In the genomic region with DNA sequence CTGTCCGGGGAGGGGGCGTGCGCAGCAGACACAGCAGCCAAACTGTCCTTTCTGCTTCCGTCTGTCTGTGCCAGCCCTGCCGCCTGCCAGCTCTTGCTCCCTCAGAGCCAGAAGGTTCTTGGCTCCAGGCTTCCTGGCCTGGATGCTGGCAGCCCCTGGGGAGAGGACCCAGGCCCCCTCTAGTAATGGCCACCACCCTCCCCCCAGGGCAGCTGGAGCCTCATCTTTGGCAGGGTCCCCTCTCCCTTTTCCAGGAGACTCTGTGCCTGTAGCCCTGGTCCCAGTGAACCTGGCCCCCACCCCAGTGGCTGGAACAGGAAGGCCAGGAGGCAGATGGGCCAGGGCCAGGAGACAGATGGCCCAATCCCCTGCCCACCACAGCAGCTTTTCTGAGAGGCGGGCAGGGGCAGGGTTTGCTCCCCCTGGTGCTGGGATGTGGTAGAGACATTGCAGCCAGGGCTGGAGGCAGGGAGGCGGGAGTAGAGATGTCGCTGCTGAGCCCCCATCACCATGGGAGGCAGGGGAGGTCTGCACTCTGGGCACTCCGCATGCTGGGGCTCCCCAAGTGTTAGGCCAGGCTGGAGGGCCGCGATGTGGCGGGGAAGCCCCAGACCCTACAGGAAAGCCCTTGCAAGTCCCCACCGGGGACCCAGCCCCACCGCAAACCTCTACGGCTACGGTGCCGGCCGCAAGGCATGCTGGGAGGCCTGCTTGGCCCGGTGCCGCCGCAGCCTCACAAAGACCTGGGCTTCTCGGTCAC, we compare ENCODE assay signal across 8 cellular contexts. TPM values are rescaled to one million over a fixed set of nuclear protein-coding genes. Genes with fewer than 3 reads are reported as not detected.
DNase-seq lines count a peak whose midpoint lies in the region; ATAC-seq, FAIRE-seq and TF ChIP-seq lines count a peak whose summit lies in the region.

No MANE protein-coding gene starts in this region.

- H3K9ac ChIP-seq in endothelial cell of umbilical vein (replicated peaks; ENCODE audit: extremely low read depth, insufficient read depth, low read length) (no peak overlapping the region), mucosa of stomach (ENCODE audit: low read length) (peak overlapping the region; percentile 34)

- POLR2A ChIA-PET in endothelial cell of umbilical vein (lab: Charles Lee) = interaction anchor here (0.6 to 1.2 kb wide), 3 partner anchors 48 to 55 kb away, joined by 3 to 9 read pairs (median 3); a partner anchor contains a TSS

- H3F3A ChIP-seq in GM23338 (replicated peaks; ENCODE audit: low read depth) = peaks cover 28% of the 10 kb centered on the region

- peaks cover 8% of the 10 kb centered on the region; the same call in 2 of the 3 replicates for H3K36me3 Mint-ChIP-seq in GM23338 (ENCODE audit: low read depth)

- H3K9me3 ChIP-seq in endothelial cell of umbilical vein (replicated peaks; ENCODE audit: control insufficient read depth, insufficient read depth, low read length) (no peaks in the 10 kb centered on the region), mucosa of stomach (ENCODE audit: control insufficient read depth, low read length) (no peaks in the 10 kb centered on the region)

- H3K27me3 ChIP-seq in GM23338 (ENCODE audit: insufficient read depth) (no peaks in the 10 kb centered on the region), endothelial cell of umbilical vein (ENCODE audit: control insufficient read depth in 2 of 2, insufficient read depth in 2 of 2, low read length in 2 of 2) (no peaks in the 10 kb centered on the region), mucosa of stomach (ENCODE audit: control insufficient read depth, insufficient read depth, low read length) (no peaks in the 10 kb centered on the region)

- H3K4me3 ChIP-seq in GM23338 (peak overlapping the region; percentile 52), endothelial cell of umbilical vein (replicated peaks in 1 of 3; ENCODE audit: insufficient read depth in 1 of 3, low read depth in 1 of 3, low read length in 3 of 3) (peak overlapping the region in 2 of 3 experiments; percentile 21 to 30), mucosa of stomach (ENCODE audit: low read length) (no peak overlapping the region)

- H3K9me2 ChIP-seq in GM23338 (ENCODE audit: insufficient read depth) = no peaks in the 10 kb centered on the region

- peak overlapping the region; percentile 83; the same call in 1 of the 2 replicates for H3K27ac Mint-ChIP-seq in GM23338

- no peaks in the 10 kb centered on the region for H3K9me1 ChIP-seq in endothelial cell of umbilical vein (replicated peaks; ENCODE audit: control insufficient read depth, extremely low read depth, insufficient read depth, low read length)

- H3K36me3 ChIP-seq in GM23338 (ENCODE audit: insufficient read depth) (no peaks in the 10 kb centered on the region), endothelial cell of umbilical vein (ENCODE audit: control insufficient read depth in 2 of 2, extremely low read depth in 1 of 2, insufficient read depth in 2 of 2, low read length in 2 of 2) (peaks cover 0 to 9% of the 10 kb centered on the region in 2 experiments), mucosa of stomach (ENCODE audit: control insufficient read depth, insufficient read depth, low read length) (no peaks in the 10 kb centered on the region)

- TF ChIP-seq POLR2A in endothelial cell of umbilical vein (IDR thresholded peaks at IDR 0.05; ENCODE audit: low read depth, low read length) = peak; percentile 65

- peaks cover 6% of the 10 kb centered on the region for H3K27me3 Mint-ChIP-seq in GM23338 (ENCODE audit: insufficient read depth, low read depth, poor library complexity)

- DNase-seq in ACHN (peak; percentile 56), GM23338 (ENCODE audit: low spot score) (peak; percentile 92), NCI-H748 treated with DMSO at 0.1 percent for 48 hours (lab: John Stamatoyannopoulos, UW) (peak; percentile 28), activated T-cell treated with anti-CD3 and anti-CD28 coated beads for 24 hours (ENCODE audit: low read depth) (peak; percentile 51), endothelial cell of umbilical vein (ENCODE audit: low read depth, low spot score) (peak; percentile 82), inferior parietal cortex (ENCODE audit: extremely low spot score) (no peak)
- DNase-seq in stimulated activated naive CD8-positive, alpha-beta T cell treated with anti-CD3 and anti-CD28 coated beads, Interleukin-15, Interleukin-2, amounts not matched to agents 100 U/mL and 50 U/mL, for 24 hours = peak; percentile 67

- H3K4me2 ChIP-seq in GM23338 (peak overlapping the region; percentile 75), endothelial cell of umbilical vein (ENCODE audit: insufficient read depth, low read length) (peak overlapping the region; percentile 48)

- H4K20me1 ChIP-seq in GM23338 (replicated peaks; ENCODE audit: insufficient read depth) = no peaks in the 10 kb centered on the region
- no peaks in the 10 kb centered on the region for H4K20me1 ChIP-seq in endothelial cell of umbilical vein (replicated peaks; ENCODE audit: control insufficient read depth, extremely low read depth, insufficient read depth, low read length)

- H3K79me2 ChIP-seq in GM23338 (replicated peaks; ENCODE audit: insufficient read depth) (no peaks in the 10 kb centered on the region), endothelial cell of umbilical vein (ENCODE audit: control insufficient read depth, insufficient read depth, low read length) (no peaks in the 10 kb centered on the region)

- CTCF ChIA-PET in endothelial cell of umbilical vein (lab: Charles Lee) = interaction anchor here (0.6 to 6.3 kb wide), 32 partner anchors 8 to 374 kb away, joined by 3 to 73 read pairs (median 6); partner anchors contain the start of genes GALK1, SMIM5, UNC13D and UNK

- peak overlapping the region; percentile 84 for H2AFZ ChIP-seq in GM23338
- peak overlapping the region; percentile 76 for H2AFZ ChIP-seq in endothelial cell of umbilical vein (ENCODE audit: low read depth, low read length)

- peak overlapping the region; percentile 57; the same call in 2 of the 3 replicates for H3K4me3 Mint-ChIP-seq in GM23338

- intact Hi-C loops in endothelial cell of umbilical vein (cut with micrococcal nuclease) = loop anchor here (1.0 kb wide), 5 partner anchors 28 to 63 kb away; partner anchors contain the start of gene WBP2

- dilution Hi-C loops in endothelial cell of umbilical vein (cut with MboI; ENCODE audit: extremely low pct_ligation_motif_present, low sequenced_read_pairs) = no loop called here

- H3K27ac ChIP-seq in GM23338 (ENCODE audit: low read depth) (peak overlapping the region; percentile 85), endothelial cell of umbilical vein (ENCODE audit: insufficient read depth, low read depth, low read length) (peak overlapping the region; percentile 22)

- TF ChIP-seq CTCF in GM23338 (conservative IDR thresholded peaks at IDR 0.05; ENCODE audit: low read depth in 2 of 2) = peak; percentile 71 to 90
- TF ChIP-seq CTCF in endothelial cell of umbilical vein (IDR thresholded peaks at IDR 0.05; ENCODE audit: extremely low read depth in 1 of 2, insufficient read depth in 1 of 2, low read depth in 1 of 2, low read length in 2 of 2) = peak; percentile 85 to 91

- no TSS peak for BruUV-seq in endothelial cell of umbilical vein (replicated peaks; lab: Mats Ljungman, UMichigan)

- in situ Hi-C loops in ACHN (cut with HindIII; ENCODE audit: low pct_ligation_motif_present, low pct_unique_long_range_greater_than_20kb, low sequenced_read_pairs) = no loop called here

- peak; percentile 86 for FAIRE-seq in endothelial cell of umbilical vein (lab: Jason Lieb, UNC)

- H3K4me1 ChIP-seq in GM23338 (ENCODE audit: insufficient read depth) = peaks cover 36% of the 10 kb centered on the region
- H3K4me1 ChIP-seq in endothelial cell of umbilical vein (ENCODE audit: control insufficient read depth, extremely low read depth, insufficient read depth, low read length) = peaks cover 7% of the 10 kb centered on the region
- peaks cover 17% of the 10 kb centered on the region for H3K4me1 ChIP-seq in mucosa of stomach (ENCODE audit: control insufficient read depth, insufficient read depth, low read length)

- H3K9me3 Mint-ChIP-seq in GM23338 = no peaks in the 10 kb centered on the region

- H3K4me1 Mint-ChIP-seq in GM23338 = peaks cover 30% of the 10 kb centered on the region

- ATAC-seq in GM23338 = peak; percentile 77
- ATAC-seq in stimulated activated naive CD8-positive, alpha-beta T cell treated with anti-CD3 and anti-CD28 coated beads, Interleukin-15, Interleukin-2, amounts not matched to agents 100 U/mL and 50 U/mL, for 24 hours = peak; percentile 33

RNA-seq across cellular contexts. Expression of gene UNC13D, which starts 16.7 kb away (rescaled TPM):
- 3.8 and 5.9 TPM in 2 replicates for total RNA-seq in GM23338 (2014; rRNA removed; shearing (Covaris generic))
- polyA plus RNA-seq in GM23338 (2016; fragmentation: Nextera tagmentation; extraction: Ambion mirVana) = 10.5 and 10.8 TPM in 2 replicates
- 7.1 and 14.9 TPM in 2 replicates for total RNA-seq in endothelial cell of umbilical vein
- 6.9 and 7.7 TPM in 2 replicates for polyA plus RNA-seq in endothelial cell of umbilical vein
- polyA plus RNA-seq in endothelial cell of umbilical vein (2011; cell fraction: cytosol; rRNA removed) = 3.3 and 4.8 TPM in 2 replicates
- 24.6 and 25.1 TPM in 2 replicates for polyA plus RNA-seq in endothelial cell of umbilical vein (2011; cell fraction: nucleus; rRNA removed)
- 2.2 and 3.1 TPM in 2 replicates for polyA plus RNA-seq in endothelial cell of umbilical vein (2012)
- polyA minus RNA-seq in endothelial cell of umbilical vein = 6.7 and 7.4 TPM in 2 replicates
- 62.6 TPM for polyA minus RNA-seq in endothelial cell of umbilical vein (2011; cell fraction: cytosol; rRNA and poly(A)+ RNA removed)
- polyA minus RNA-seq in endothelial cell of umbilical vein (2011; cell fraction: nucleus; rRNA and poly(A)+ RNA removed) = 7.5 and 14.8 TPM in 2 replicates

RNA-seq across cellular contexts. Expression of gene WBP2, which starts 27.7 kb away (rescaled TPM):
- total RNA-seq in GM23338 (2014; rRNA removed; shearing (Covaris generic)) = 34.9 and 36.2 TPM in 2 replicates
- polyA plus RNA-seq in GM23338 (2016; fragmentation: Nextera tagmentation; extraction: Ambion mirVana) (59.5 and 63.5 TPM in 2 replicates), endothelial cell of umbilical vein (81.5 and 104 TPM in 2 replicates)
- 120 and 126 TPM in 2 replicates for total RNA-seq in endothelial cell of umbilical vein
- 35.6 and 46.5 TPM in 2 replicates for polyA plus RNA-seq in endothelial cell of umbilical vein (2011; cell fraction: cytosol; rRNA removed)
- polyA plus RNA-seq in endothelial cell of umbilical vein (2011; cell fraction: nucleus; rRNA removed) = 76.5 and 76.7 TPM in 2 replicates
- polyA plus RNA-seq in endothelial cell of umbilical vein (2012) = 99.5 and 124 TPM in 2 replicates
- 71.7 and 72.7 TPM in 2 replicates for polyA minus RNA-seq in endothelial cell of umbilical vein
- polyA minus RNA-seq in endothelial cell of umbilical vein (2011; cell fraction: cytosol; rRNA and poly(A)+ RNA removed) = 28.6 TPM
- polyA minus RNA-seq in endothelial cell of umbilical vein (2011; cell fraction: nucleus; rRNA and poly(A)+ RNA removed) = 52.0 and 56.1 TPM in 2 replicates

RNA-seq across cellular contexts. Expression of gene UNK, which starts 42.9 kb away (rescaled TPM):
- total RNA-seq in GM23338 (2014; rRNA removed; shearing (Covaris generic)) = 65.2 and 67.0 TPM in 2 replicates
- polyA plus RNA-seq in GM23338 (2016; fragmentation: Nextera tagmentation; extraction: Ambion mirVana) = 16.6 and 21.8 TPM in 2 replicates
- total RNA-seq in endothelial cell of umbilical vein = 23.2 and 25.9 TPM in 2 replicates
- 16.0 and 18.0 TPM in 2 replicates for polyA plus RNA-seq in endothelial cell of umbilical vein
- polyA plus RNA-seq in endothelial cell of umbilical vein (2011; cell fraction: cytosol; rRNA removed) = 11.7 and 12.6 TPM in 2 replicates
- polyA plus RNA-seq in endothelial cell of umbilical vein (2011; cell fraction: nucleus; rRNA removed) = 36.1 and 39.0 TPM in 2 replicates
- 12.7 and 14.2 TPM in 2 replicates for polyA plus RNA-seq in endothelial cell of umbilical vein (2012)
- 29.5 and 43.8 TPM in 2 replicates for polyA minus RNA-seq in endothelial cell of umbilical vein
- 8.2 TPM for polyA minus RNA-seq in endothelial cell of umbilical vein (2011; cell fraction: cytosol; rRNA and poly(A)+ RNA removed)
- 62.6 and 83.0 TPM in 2 replicates for polyA minus RNA-seq in endothelial cell of umbilical vein (2011; cell fraction: nucleus; rRNA and poly(A)+ RNA removed)

RNA-seq across cellular contexts. Expression of gene TRIM47, which starts 50.9 kb away (rescaled TPM):
- 9.9 and 12.5 TPM in 2 replicates for total RNA-seq in GM23338 (2014; rRNA removed; shearing (Covaris generic))
- polyA plus RNA-seq in GM23338 (2016; fragmentation: Nextera tagmentation; extraction: Ambion mirVana) (7.2 TPM in 2 replicates), endothelial cell of umbilical vein (75.1 and 85.3 TPM in 2 replicates)
- total RNA-seq in endothelial cell of umbilical vein = 56.7 and 67.7 TPM in 2 replicates
- polyA plus RNA-seq in endothelial cell of umbilical vein (2011; cell fraction: cytosol; rRNA removed) = 36.1 and 45.2 TPM in 2 replicates
- polyA plus RNA-seq in endothelial cell of umbilical vein (2011; cell fraction: nucleus; rRNA removed) = 92.7 and 117 TPM in 2 replicates
- 38.5 and 58.5 TPM in 2 replicates for polyA plus RNA-seq in endothelial cell of umbilical vein (2012)
- 42.0 and 46.2 TPM in 2 replicates for polyA minus RNA-seq in endothelial cell of umbilical vein
- polyA minus RNA-seq in endothelial cell of umbilical vein (2011; cell fraction: cytosol; rRNA and poly(A)+ RNA removed) = 17.7 TPM
- 41.4 and 72.3 TPM in 2 replicates for polyA minus RNA-seq in endothelial cell of umbilical vein (2011; cell fraction: nucleus; rRNA and poly(A)+ RNA removed)
